ENCODE assay signal across 8 cellular contexts in genomic region chr20:62808211-62808865, GRCh38. TPM values are rescaled to one million over a fixed set of nuclear protein-coding genes. Genes with fewer than 3 reads are reported as not detected.
DNase-seq lines count a peak whose midpoint lies in the region; ATAC-seq lines count a peak whose summit lies in the region.

No MANE protein-coding gene starts in this region.

- ATAC-seq in GM19463 (IDR thresholded peaks at IDR 0.05; ENCODE audit: unreplicated experiment), result no peak

- CTCF ChIA-PET in activated CD4-positive, alpha-beta memory T cell treated with anti-CD3 and anti-CD28 coated beads, Interleukin-2, amount 10 ng/mL, durations not matched to agents 7 days and 5 days (lab: Charles Lee), result interaction anchor here (0.7 to 2.5 kb wide), 13 partner anchors 10 to 399 kb away, joined by 3 to 24 read pairs (median 4); partner anchors contain the start of genes MRGBP and TCFL5

- DNase-seq in NCI-H82 (lab: John Stamatoyannopoulos, UW), result peak; percentile 69
- no peak for DNase-seq in NCI-H82 treated with DMSO at 0.1 percent for 48 hours (lab: John Stamatoyannopoulos, UW; ENCODE audit: unreplicated experiment)
- peak; percentile 61 for DNase-seq in NCI-H345 (lab: John Stamatoyannopoulos, UW)
- peak; percentile 76 for DNase-seq in activated CD4-positive, alpha-beta memory T cell treated with anti-CD3 and anti-CD28 coated beads, Interleukin-2, amount 10 ng/mL, durations not matched to agents 7 days and 5 days
- peak; percentile 73 for DNase-seq in effector CD4-positive, alpha-beta T cell
- peak; percentile 39 for DNase-seq in middle frontal gyrus (ENCODE audit: extremely low spot score, low spot score)
- DNase-seq in stimulated activated CD8-positive, alpha-beta memory T cell treated with anti-CD3 and anti-CD28 coated beads, Interleukin-7, amount 100 ng/mL, for 48 hours (ENCODE audit: extremely low read depth in 1 of 2, low read depth in 1 of 2), result peak; percentile 45 to 49

- H3K36me3 Mint-ChIP-seq in activated CD4-positive, alpha-beta memory T cell treated with anti-CD3 and anti-CD28 coated beads, Interleukin-2, amount 10 ng/mL, durations not matched to agents 7 days and 5 days (ENCODE audit: low read depth), result peaks cover 44% of the 10 kb centered on the region

- no peaks in the 10 kb centered on the region for H3K9me3 Mint-ChIP-seq in activated CD4-positive, alpha-beta memory T cell treated with anti-CD3 and anti-CD28 coated beads, Interleukin-2, amount 10 ng/mL, durations not matched to agents 7 days and 5 days

- H3K27ac Mint-ChIP-seq in activated CD4-positive, alpha-beta memory T cell treated with anti-CD3 and anti-CD28 coated beads, Interleukin-2, amount 10 ng/mL, durations not matched to agents 7 days and 5 days, result peak overlapping the region; percentile 52

- H3K4me3 Mint-ChIP-seq in activated CD4-positive, alpha-beta memory T cell treated with anti-CD3 and anti-CD28 coated beads, Interleukin-2, amount 10 ng/mL, durations not matched to agents 7 days and 5 days, result no peak overlapping the region

- no peaks in the 10 kb centered on the region for H3K27me3 Mint-ChIP-seq in activated CD4-positive, alpha-beta memory T cell treated with anti-CD3 and anti-CD28 coated beads, Interleukin-2, amount 10 ng/mL, durations not matched to agents 7 days and 5 days

- POLR2A ChIA-PET in activated CD4-positive, alpha-beta memory T cell treated with anti-CD3 and anti-CD28 coated beads, Interleukin-2, amount 10 ng/mL, durations not matched to agents 7 days and 5 days (lab: Charles Lee), result interaction anchor here (1.3 to 2.5 kb wide), 4 partner anchors 13 to 166 kb away, joined by 3 to 18 read pairs (median 4); partner anchors contain the start of genes MRGBP and SLCO4A1

- peaks cover 28% of the 10 kb centered on the region for H3K4me1 Mint-ChIP-seq in activated CD4-positive, alpha-beta memory T cell treated with anti-CD3 and anti-CD28 coated beads, Interleukin-2, amount 10 ng/mL, durations not matched to agents 7 days and 5 days

RNA-seq across cellular contexts. Expression of gene OGFR, which starts 3.7 kb away (rescaled TPM):
- 10 to 100 TPM; 71.1 to 73.4 TPM for total RNA-seq in activated CD4-positive, alpha-beta memory T cell treated with anti-CD3 and anti-CD28 coated beads, Interleukin-2, amount 10 ng/mL, durations not matched to agents 7 days and 5 days

RNA-seq across cellular contexts. Expression of gene COL9A3, which starts 8.5 kb away (rescaled TPM):
- total RNA-seq in activated CD4-positive, alpha-beta memory T cell treated with anti-CD3 and anti-CD28 coated beads, Interleukin-2, amount 10 ng/mL, durations not matched to agents 7 days and 5 days, result not detected

RNA-seq across cellular contexts. Expression of gene MRGBP, which starts 12.1 kb away (rescaled TPM):
- 10 to 100 TPM; 14.9 to 15.8 TPM for total RNA-seq in activated CD4-positive, alpha-beta memory T cell treated with anti-CD3 and anti-CD28 coated beads, Interleukin-2, amount 10 ng/mL, durations not matched to agents 7 days and 5 days

RNA-seq across cellular contexts. Expression of gene TCFL5, which starts 53.3 kb away (rescaled TPM):
- total RNA-seq in activated CD4-positive, alpha-beta memory T cell treated with anti-CD3 and anti-CD28 coated beads, Interleukin-2, amount 10 ng/mL, durations not matched to agents 7 days and 5 days, result 1 to 10 TPM; 6.0 to 6.2 TPM
